In genomic region chr21:34910396-34910795, GRCh38 we compare ENCODE assay signal across 21 cellular contexts.
A peak's percentile ranks its signal among the peaks of the same experiment; 100 is the strongest.
DNase-seq lines count a peak whose midpoint lies in the region; ATAC-seq and TF ChIP-seq lines count a peak whose summit lies in the region.
"Had no signal": no experiment of that assay in that cellular context is flagged by ENCODE, and none has a peak within 500 bp of the region (broad histone marks: within the 10 kb centered on the region; RNA-seq: fewer than 3 reads in every experiment).

No MANE protein-coding gene starts in this region.

- peak in 1 of 2 donors; percentile 36 for TF ChIP-seq RAD21 in liver (IDR thresholded peaks at IDR 0.05)

- no peak for ATAC-seq in stimulated activated memory B cell treated with anti-CD40 and anti-IgM and Interleukin-4, amounts not matched to agents 10 μg/mL and 1 μg/mL and 100 μg/mL, for 72 hours
- no peak for ATAC-seq in GM18907 (IDR thresholded peaks at IDR 0.05; ENCODE audit: unreplicated experiment)
- no peak for ATAC-seq in HG02588 (IDR thresholded peaks at IDR 0.05; ENCODE audit: unreplicated experiment)
- ATAC-seq: GM12878 had no signal

- no peaks in the 10 kb centered on the region for H3K36me3 ChIP-seq in liver (ENCODE audit: control insufficient read depth in 4 of 4, insufficient read depth in 3 of 4, low read depth in 1 of 4, low read length in 3 of 4)
- H3K36me3 ChIP-seq: cardiac muscle cell, transverse colon had no signal

- no peaks in the 10 kb centered on the region for H3K27me3 Mint-ChIP-seq in stimulated activated memory B cell treated with anti-CD40 and anti-IgM and Interleukin-4, amounts not matched to agents 10 μg/mL and 1 μg/mL and 100 μg/mL, for 72 hours
- H3K27me3 Mint-ChIP-seq: activated naive CD8-positive, alpha-beta T cell had no signal

- no peak overlapping the region for H3K9ac ChIP-seq in liver (ENCODE audit: low read depth in 1 of 2, low read length in 2 of 2)

- H3K4me3 ChIP-seq in liver (ENCODE audit: low read depth in 1 of 3, low read length in 3 of 3) = no peak overlapping the region
- H3K4me3 ChIP-seq: cardiac muscle cell, GM12878, SJCRH30, transverse colon had no signal

- H3K4me1 ChIP-seq in liver (ENCODE audit: control insufficient read depth in 4 of 4, insufficient read depth in 4 of 4, low read length in 3 of 4) = peaks cover 6 to 38% (median 33%) of the 10 kb centered on the region in 4 donors
- H3K4me1 ChIP-seq: SJCRH30 had no signal

- DNase-seq in DMS79 treated with DMSO at 0.1 percent for 48 hours (lab: John Stamatoyannopoulos, UW) (peak; percentile 25), DMS79 (lab: John Stamatoyannopoulos, UW) (no peak), GM19240 (ENCODE audit: insufficient read length, low spot score) (no peak)
- DNase-seq: 8988T; activated CD4-positive, alpha-beta T cell treated with anti-CD3 and anti-CD28 coated beads for 48 hours; activated T-cell treated with anti-CD3 and anti-CD28 coated beads for 4 hours; CD8-positive, alpha-beta memory T cell; effector memory CD4-positive, alpha-beta T cell; NCI-H1417 treated with DMSO at 0.1 percent for 48 hours; NCI-H446 treated with DMSO at 0.1 percent for 48 hours; SJCRH30; stimulated activated CD4-positive, alpha-beta T cell treated with anti-CD3 and anti-CD28 coated beads, Interleukin-4, amount 100 ng/mL, for 1 hour; transverse colon had no signal

- TF ChIP-seq CTCF in liver (IDR thresholded peaks at IDR 0.05; ENCODE audit: low read depth, low read length, missing input control) = no peak

- no peaks in the 10 kb centered on the region for H3K27me3 ChIP-seq in liver (ENCODE audit: control insufficient read depth in 4 of 4, insufficient read depth in 4 of 4, low read length in 3 of 4)
- H3K27me3 ChIP-seq: SJCRH30, transverse colon had no signal

- H3K4me3 Mint-ChIP-seq in stimulated activated memory B cell treated with anti-CD40 and anti-IgM and Interleukin-4, amounts not matched to agents 10 μg/mL and 1 μg/mL and 100 μg/mL, for 72 hours = no peak overlapping the region
- H3K4me3 Mint-ChIP-seq: activated naive CD8-positive, alpha-beta T cell had no signal

- no peaks in the 10 kb centered on the region for H3K9me3 ChIP-seq in liver (ENCODE audit: control insufficient read depth in 4 of 4, low read length in 3 of 4)
- H3K9me3 ChIP-seq: SJCRH30, transverse colon had no signal

- H3K4me1 Mint-ChIP-seq in stimulated activated memory B cell treated with anti-CD40 and anti-IgM and Interleukin-4, amounts not matched to agents 10 μg/mL and 1 μg/mL and 100 μg/mL, for 72 hours = peaks cover 64% of the 10 kb centered on the region

- H3K27ac ChIP-seq in liver (ENCODE audit: low read depth in 1 of 2, low read length in 2 of 2) = peak overlapping the region; percentile 36 to 40
- H3K27ac ChIP-seq: cardiac muscle cell, SJCRH30, transverse colon had no signal

- peak overlapping the region; percentile 70 for H3K27ac Mint-ChIP-seq in stimulated activated memory B cell treated with anti-CD40 and anti-IgM and Interleukin-4, amounts not matched to agents 10 μg/mL and 1 μg/mL and 100 μg/mL, for 72 hours

- peaks cover 17% of the 10 kb centered on the region for H3K36me3 Mint-ChIP-seq in stimulated activated memory B cell treated with anti-CD40 and anti-IgM and Interleukin-4, amounts not matched to agents 10 μg/mL and 1 μg/mL and 100 μg/mL, for 72 hours

- no peaks in the 10 kb centered on the region for H3K9me3 Mint-ChIP-seq in stimulated activated memory B cell treated with anti-CD40 and anti-IgM and Interleukin-4, amounts not matched to agents 10 μg/mL and 1 μg/mL and 100 μg/mL, for 72 hours
- H3K9me3 Mint-ChIP-seq: CD8-positive, alpha-beta memory T cell had no signal

- WGBS in liver = 44% methylated on average over 4 of the region's 4 CpGs

TF ChIP-seq in PFSK-1, 5 proteins besides CTCF, POLR2A, EP300 and RAD21:
- TF ChIP-seq POLR2AphosphoS5 (IDR thresholded peaks at IDR 0.05; ENCODE audit: low read depth, low read length) = no peak
- no peak for TF ChIP-seq FOXP2 (optimal IDR thresholded peaks at IDR 0.05; ENCODE audit: borderline replicate concordance, extremely low read depth, extremely low read length, insufficient read depth)
- TF ChIP-seq REST (IDR thresholded peaks at IDR 0.05; ENCODE audit: insufficient read depth in 1 of 2, low read depth in 2 of 2, low read length in 2 of 2) = 0 out of 4 replicates have a peak, but pooled peaks have one; percentile 13 to 55
- TF ChIP-seq TAF1 (IDR thresholded peaks at IDR 0.05; ENCODE audit: borderline replicate concordance, insufficient read depth, low read length) = no peak
- TF ChIP-seq SIN3A (IDR thresholded peaks at IDR 0.05; ENCODE audit: borderline replicate concordance, insufficient read depth, low read length) = no peak

TF ChIP-seq in liver, 16 proteins besides CTCF, POLR2A, EP300 and RAD21:
- TF ChIP-seq FOXA1 (IDR thresholded peaks at IDR 0.05) = no peak
- no peak for TF ChIP-seq GABPA (IDR thresholded peaks at IDR 0.05 in 1 of 2, conservative IDR thresholded peaks at IDR 0.05 in 1 of 2)
- TF ChIP-seq TAF1 (conservative IDR thresholded peaks at IDR 0.05) = no peak
- TF ChIP-seq EGR1 (IDR thresholded peaks at IDR 0.05; ENCODE audit: low read depth in 2 of 2) = no peak
- peak in 1 of 2 donors; percentile 65 for TF ChIP-seq RXRA (IDR thresholded peaks at IDR 0.05)
- TF ChIP-seq HNF4A (conservative IDR thresholded peaks at IDR 0.05) = peak; percentile 78 to 84
- no peak for TF ChIP-seq YY1 (IDR thresholded peaks at IDR 0.05)
- TF ChIP-seq HNF4G (IDR thresholded peaks at IDR 0.05) = peak; percentile 57
- no peak for TF ChIP-seq FOXA2 (IDR thresholded peaks at IDR 0.05)
- no peak for TF ChIP-seq ATF3 (IDR thresholded peaks at IDR 0.05)
- TF ChIP-seq SP1 (IDR thresholded peaks at IDR 0.05) = peak; percentile 75
- TF ChIP-seq ZBTB33 (IDR thresholded peaks at IDR 0.05) = no peak
- TF ChIP-seq REST (IDR thresholded peaks at IDR 0.05) = no peak
- no peak for TF ChIP-seq MAX (IDR thresholded peaks at IDR 0.05)
- no peak for TF ChIP-seq NR2F2 (IDR thresholded peaks at IDR 0.05)
- no peak for TF ChIP-seq JUND (IDR thresholded peaks at IDR 0.05)
TF ChIP-seq in liver: peak in this region for 4.
